ENCODE assay signal across 13 cellular contexts in genomic region chr10:517872-518475, GRCh38.
"Had no signal": no experiment of that assay in that cellular context is flagged by ENCODE, and none has a peak within 500 bp of the region (broad histone marks: within the 10 kb centered on the region; RNA-seq: fewer than 3 reads in every experiment).

No MANE protein-coding gene starts in this region.

- H3K27ac ChIP-seq: coronary artery, hepatocyte, tibial artery had no signal

- DNase-seq: activated gamma-delta T cell; activated naive CD8-positive, alpha-beta T cell treated with anti-CD3 and anti-CD28 coated beads, Interleukin-2, amount 10 ng/mL, durations not matched to agents 7 days and 5 days; activated T-cell treated with anti-CD3 and anti-CD28 coated beads, Interleukin-2, amount 50 U/mL, for 1 hour; aorta; effector memory CD8-positive, alpha-beta T cell; kidney glomerular epithelial cell; posterior cingulate gyrus; stimulated activated CD4-positive, alpha-beta T cell treated with anti-CD3 and anti-CD28 coated beads, Interleukin-15, amount 100 ng/mL, for 24 hours; stimulated activated CD4-positive, alpha-beta T cell treated with anti-CD3 and anti-CD28 coated beads, Interleukin-4, amount 100 ng/mL, for 4 hours had no signal

- H2AFZ ChIP-seq: hepatocyte had no signal

- H3K27me3 ChIP-seq: gastroesophageal sphincter, hepatocyte, tibial artery had no signal

- H3K9me3 Mint-ChIP-seq: activated naive CD8-positive, alpha-beta T cell treated with anti-CD3 and anti-CD28 coated beads, Interleukin-2, amount 10 ng/mL, durations not matched to agents 7 days and 5 days; effector memory CD8-positive, alpha-beta T cell had no signal

- H3K4me2 ChIP-seq: hepatocyte had no signal

- H3K4me3 Mint-ChIP-seq: activated naive CD8-positive, alpha-beta T cell treated with anti-CD3 and anti-CD28 coated beads, Interleukin-2, amount 10 ng/mL, durations not matched to agents 7 days and 5 days; effector memory CD8-positive, alpha-beta T cell had no signal

- H3K27ac Mint-ChIP-seq: activated naive CD8-positive, alpha-beta T cell treated with anti-CD3 and anti-CD28 coated beads, Interleukin-2, amount 10 ng/mL, durations not matched to agents 7 days and 5 days; effector memory CD8-positive, alpha-beta T cell had no signal

- H3K9me3 ChIP-seq: gastroesophageal sphincter, tibial artery had no signal

- H3K36me3 ChIP-seq: tibial artery had no signal

- H3K36me3 Mint-ChIP-seq: activated naive CD8-positive, alpha-beta T cell treated with anti-CD3 and anti-CD28 coated beads, Interleukin-2, amount 10 ng/mL, durations not matched to agents 7 days and 5 days had no signal

- H3K4me3 ChIP-seq: coronary artery, gastroesophageal sphincter, hepatocyte, tibial artery had no signal
